In the genomic region with DNA sequence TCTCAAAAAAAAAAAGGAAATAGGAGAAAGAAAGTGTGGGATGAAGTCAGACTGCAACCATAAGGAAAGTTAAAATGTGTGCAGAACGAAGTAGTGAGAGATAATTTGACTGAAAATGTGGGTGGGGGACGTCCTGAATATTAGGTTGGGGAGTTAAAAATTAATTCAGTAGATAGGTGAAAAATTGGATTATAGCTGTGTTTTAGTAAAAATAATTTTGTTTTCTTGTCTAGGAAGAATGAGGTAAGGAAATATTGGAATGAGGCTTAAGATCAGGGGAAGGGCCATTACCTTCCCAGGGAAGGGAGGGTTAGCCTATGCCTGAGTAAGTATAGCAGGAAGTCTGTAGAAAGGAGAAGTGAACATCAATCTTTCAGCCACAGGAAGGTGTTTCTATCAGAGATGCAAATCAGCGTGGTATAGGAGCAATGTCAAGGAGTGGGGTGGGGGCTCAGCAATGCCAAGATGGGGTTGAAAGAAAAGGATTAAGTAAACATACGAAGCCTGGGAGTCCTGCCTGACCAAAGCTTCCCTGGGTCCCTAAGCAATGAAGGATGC, we compare ENCODE assay signal across 21 cellular contexts.
DNase-seq lines count a peak whose midpoint lies in the region; ATAC-seq, FAIRE-seq and TF ChIP-seq lines count a peak whose summit lies in the region.
"Had no signal": no experiment of that assay in that cellular context is flagged by ENCODE, and none has a peak within 500 bp of the region (broad histone marks: within the 10 kb centered on the region; RNA-seq: fewer than 3 reads in every experiment).

No MANE protein-coding gene starts in this region.

- H3K27ac ChIP-seq in OCI-LY7 (ENCODE audit: low read depth, low read length, poor library complexity, severe bottlenecking): no peak overlapping the region
- H3K27ac ChIP-seq: C4-2B, RWPE1 had no signal

- H3K27ac Mint-ChIP-seq in CD14-positive monocyte: no peak overlapping the region

- no peaks in the 10 kb centered on the region for H3K9me3 ChIP-seq in OCI-LY7 (ENCODE audit: low read length)

- peaks cover 41% of the 10 kb centered on the region for H3K4me1 ChIP-seq in OCI-LY7 (ENCODE audit: insufficient read depth, low read length, poor library complexity, severe bottlenecking)

- H3K36me3 Mint-ChIP-seq in CD14-positive monocyte: no peaks in the 10 kb centered on the region

- BruUV-seq in OCI-LY7 (replicated peaks; lab: Mats Ljungman, UMichigan): no TSS peak

- H2AFZ ChIP-seq in OCI-LY7 (ENCODE audit: low read length): peak overlapping the region; percentile 56; the same call in 1 of the 2 replicates

- no peaks in the 10 kb centered on the region for H3K36me3 ChIP-seq in OCI-LY7 (ENCODE audit: insufficient read depth, low read length)

- H3K4me1 Mint-ChIP-seq in CD14-positive monocyte: peaks cover 13% of the 10 kb centered on the region

- peaks cover 0 to 2% (median 0%) of the 10 kb centered on the region in 7 donors for H3K9me3 Mint-ChIP-seq in CD14-positive monocyte

- ATAC-seq in GM19395 (IDR thresholded peaks at IDR 0.05; ENCODE audit: unreplicated experiment) (peak; percentile 63), HG02885 (IDR thresholded peaks at IDR 0.05; ENCODE audit: poor library complexity, unreplicated experiment) (peak; percentile 69), HG03135 (IDR thresholded peaks at IDR 0.05; ENCODE audit: unreplicated experiment) (no peak)
- ATAC-seq: PC-3 had no signal

- no peak for TF ChIP-seq CTCF in OCI-LY7 (conservative IDR thresholded peaks at IDR 0.05; ENCODE audit: low read length)
- TF ChIP-seq CTCF in CD14-positive monocyte (IDR thresholded peaks at IDR 0.05): no peak

- no peak for DNase-seq in GM12891 (ENCODE audit: insufficient read length, low spot score)
- DNase-seq in OCI-LY7 (ENCODE audit: low spot score): peak; percentile 58
- no peak for DNase-seq in SKM-1 (lab: John Stamatoyannopoulos, UW; ENCODE audit: unreplicated experiment)
- DNase-seq in CD14-positive monocyte (ENCODE audit: low spot score): no peak
- no peak for DNase-seq in HUDEP-2 (lab: John Stamatoyannopoulos, UW; ENCODE audit: unreplicated experiment in 76 of 76)
- DNase-seq: DMS 273 treated with DMSO at 0.1 percent for 48 hours, GF-D8, H7, KBM-7, MV-4-11, NCI-H1436, NCI-H2029, NCI-H774, PC-3, T-helper 2 cell had no signal

- peak overlapping the region; percentile 46 for H3K4me2 ChIP-seq in OCI-LY7 (ENCODE audit: low read length)

- no peaks in the 10 kb centered on the region for H4K20me1 ChIP-seq in OCI-LY7 (ENCODE audit: insufficient read depth, low read length)

- POLR2A ChIA-PET in OCI-LY7 (lab: Charles Lee): interaction anchor here (0.6 to 2.1 kb wide), 4 partner anchors 10 to 122 kb away, joined by 3 to 11 read pairs (median 4); no protein-coding TSS in a partner anchor

- no peaks in the 10 kb centered on the region for H3K79me2 ChIP-seq in OCI-LY7 (ENCODE audit: insufficient read depth, low read depth, low read length)

- no peak for TF ChIP-seq POLR2A in GM12891 (IDR thresholded peaks at IDR 0.05; ENCODE audit: low read depth, low read length)

- H3K4me3 Mint-ChIP-seq in CD14-positive monocyte: no peak overlapping the region

- peaks cover 2 to 3% (median 2%) of the 10 kb centered on the region in 3 donors for H3K27me3 Mint-ChIP-seq in CD14-positive monocyte (ENCODE audit: low read depth in 3 of 3)

- peak; percentile 93 for FAIRE-seq in GM12891 (lab: Jason Lieb, UNC)
- FAIRE-seq: A204.1 had no signal

- H3K4me3 ChIP-seq in OCI-LY7 (ENCODE audit: low read depth, low read length, poor library complexity, severe bottlenecking): peak overlapping the region; percentile 6

- H3K9me2 ChIP-seq in OCI-LY7 (ENCODE audit: insufficient read depth, low read length): no peaks in the 10 kb centered on the region

- intact Hi-C loops in OCI-LY7 (cut with micrococcal nuclease; ENCODE audit: unreplicated experiment) (no loop called here), CD14-positive monocyte (cut with micrococcal nuclease) (no loop called here)

- CTCF ChIA-PET in OCI-LY7 (lab: Charles Lee; ENCODE audit: unreplicated experiment): no interaction called here

TF ChIP-seq in GM12891, 5 proteins besides CTCF, POLR2A, EP300 and RAD21:
- TF ChIP-seq SPI1 (IDR thresholded peaks at IDR 0.05; ENCODE audit: low read depth, low read length) (peak; percentile 97), PAX5 (IDR thresholded peaks at IDR 0.05; ENCODE audit: insufficient read depth, low read length, severe bottlenecking) (no peak), POU2F2 (IDR thresholded peaks at IDR 0.05; ENCODE audit: low read depth, low read length) (peak; percentile 92)
